20 cellular contexts compared by ENCODE assay signal in genomic region chr5:160957312-160957711, GRCh38.
DNase-seq lines count a peak whose midpoint lies in the region; ATAC-seq, FAIRE-seq and TF ChIP-seq lines count a peak whose summit lies in the region.
"Had no signal": no experiment of that assay in that cellular context is flagged by ENCODE, and none has a peak within 500 bp of the region (broad histone marks: within the 10 kb centered on the region; RNA-seq: fewer than 3 reads in every experiment).

No MANE protein-coding gene starts in this region.

- H3K9me3 Mint-ChIP-seq in progenitor cell of endocrine pancreas (ENCODE audit: low read depth): no peaks in the 10 kb centered on the region
- H3K9me3 Mint-ChIP-seq: naive B cell had no signal

- no peaks in the 10 kb centered on the region for H3K36me3 Mint-ChIP-seq in progenitor cell of endocrine pancreas (ENCODE audit: insufficient read depth)
- H3K36me3 Mint-ChIP-seq: naive B cell had no signal

- no peaks in the 10 kb centered on the region for H3K27me3 Mint-ChIP-seq in progenitor cell of endocrine pancreas

- H3K4me3 ChIP-seq in GM12878: no peak overlapping the region
- H3K4me3 ChIP-seq in adrenal gland: no peak overlapping the region
- H3K4me3 ChIP-seq: cardiac muscle cell, esophagus muscularis mucosa, lower lobe of right lung, skin epidermis, tibial artery had no signal

- H3K79me2 ChIP-seq in GM12878 (ENCODE audit: control insufficient read depth, insufficient read depth, low read length): no peaks in the 10 kb centered on the region

- no peak overlapping the region for H3K27ac Mint-ChIP-seq in progenitor cell of endocrine pancreas
- H3K27ac Mint-ChIP-seq: HFFc6, naive B cell had no signal

- H3K27me3 ChIP-seq in GM12878 (replicated peaks in 1 of 2; ENCODE audit: control insufficient read depth in 2 of 2, insufficient read depth in 2 of 2, low read length in 1 of 2) (no peaks in the 10 kb centered on the region), adrenal gland (no peaks in the 10 kb centered on the region)
- H3K27me3 ChIP-seq: cardiac muscle cell, esophagus muscularis mucosa, tibial artery had no signal

- no peak overlapping the region for H3K4me2 ChIP-seq in GM12878 (ENCODE audit: control insufficient read depth, insufficient read depth)

- 0% methylated on average over 1 of the region's 1 CpG for WGBS in GM12878 (ENCODE audit: insufficient coverage, insufficient replicate concordance, low lambda C conversion rate, missing lambda C conversion rate)
- 37 to 67% (median 38%) methylated on average over 1 of the region's 1 CpG for WGBS in adrenal gland, 4 donors

- BruUV-seq in GM12878 (replicated peaks; lab: Mats Ljungman, UMichigan): no TSS peak

- SMC1A ChIA-PET in GM12878 (lab: Charles Lee; ENCODE audit: uncharacterized antibody, unreplicated experiment): interaction anchor here (1.1 to 1.3 kb wide), 2 partner anchors 114 to 154 kb away, joined by 3 to 4 read pairs; no protein-coding TSS in a partner anchor

- POLR2A ChIA-PET in GM12878 (lab: Charles Lee): no interaction called here

- CTCF ChIA-PET in GM12878 (lab: Yijun Ruan, JAX): no interaction called here

- TF ChIP-seq CTCF in GM12878 (IDR thresholded peaks at IDR 0.05 in 2 of 3, conservative IDR thresholded peaks at IDR 0.05 in 1 of 3; ENCODE audit: control insufficient read depth in 2 of 3, extremely low read depth in 1 of 3, insufficient read depth in 1 of 3, low read depth in 3 of 3, low read length in 3 of 3): no peak
- no peak for TF ChIP-seq CTCF in progenitor cell of endocrine pancreas (IDR thresholded peaks at IDR 0.05; ENCODE audit: unreplicated experiment)
- TF ChIP-seq CTCF in adrenal gland (IDR thresholded peaks at IDR 0.05): no peak

- peak; percentile 33 for ATAC-seq in GM19025 (IDR thresholded peaks at IDR 0.05; ENCODE audit: low read depth, unreplicated experiment)
- ATAC-seq in GM21723 (IDR thresholded peaks at IDR 0.05; ENCODE audit: unreplicated experiment): peak; percentile 42
- ATAC-seq in HG03135 (IDR thresholded peaks at IDR 0.05; ENCODE audit: unreplicated experiment): peak; percentile 68
- peak; percentile 60 for ATAC-seq in GM12878
- ATAC-seq: lower lobe of right lung had no signal

- H3K27ac ChIP-seq in GM12878 (ENCODE audit: control insufficient read depth, insufficient read depth): no peak overlapping the region
- no peak overlapping the region for H3K27ac ChIP-seq in adrenal gland
- H3K27ac ChIP-seq: cardiac muscle cell, esophagus muscularis mucosa, lower lobe of right lung, skin epidermis, tibial artery had no signal

- no peaks in the 10 kb centered on the region for H4K20me1 ChIP-seq in GM12878 (ENCODE audit: control insufficient read depth, insufficient read depth)

- DNase-seq in GM12878 (ENCODE audit: low read depth, low spot score) (no peak), progenitor cell of endocrine pancreas (ENCODE audit: low spot score, unreplicated experiment) (no peak), adrenal gland (no peak), NCI-H128 (lab: John Stamatoyannopoulos, UW; ENCODE audit: unreplicated experiment) (no peak)
- DNase-seq: activated CD4-positive, alpha-beta T cell treated with anti-CD3 and anti-CD28 coated beads, Interleukin-2, amount 50 U/mL, for 48 hours; activated T-cell treated with anti-CD3 and anti-CD28 coated beads, Interleukin-2, amount 50 U/mL, for 48 hours; DMS 273 treated with DMSO at 0.1 percent for 48 hours; head of caudate nucleus; HFFc6; lower lobe of right lung; naive B cell; NCI-H1105; NK-92 treated with Interleukin-12 subunit alpha and Interleukin-12 subunit beta, amount 100 ng/mL, for 24 hours; tibial artery had no signal

- in situ Hi-C loops in GM12878 (cut with MboI): no loop called here

- H3K36me3 ChIP-seq in GM12878 (ENCODE audit: control insufficient read depth in 2 of 2, insufficient read depth in 2 of 2, low read length in 1 of 2): no peaks in the 10 kb centered on the region
- H3K36me3 ChIP-seq in adrenal gland (replicated peaks in 1 of 2): no peaks in the 10 kb centered on the region
- H3K36me3 ChIP-seq: cardiac muscle cell, esophagus muscularis mucosa, lower lobe of right lung, tibial artery had no signal

- no peak overlapping the region for H3K9ac ChIP-seq in GM12878 (ENCODE audit: control insufficient read depth, insufficient read depth, low read length)

- H3K9me3 ChIP-seq in GM12878 (replicated peaks; ENCODE audit: control insufficient read depth, insufficient read depth, low read length) (no peaks in the 10 kb centered on the region), adrenal gland (replicated peaks in 1 of 3) (no peaks in the 10 kb centered on the region)
- H3K9me3 ChIP-seq: esophagus muscularis mucosa, lower lobe of right lung, tibial artery had no signal

- no peak overlapping the region for H2AFZ ChIP-seq in GM12878 (ENCODE audit: control insufficient read depth, low read depth, low read length)

- RAD21 ChIA-PET in GM12878 (lab: Charles Lee; ENCODE audit: unreplicated experiment): no interaction called here

- no peak for TF ChIP-seq RAD21 in GM12878 (IDR thresholded peaks at IDR 0.05; ENCODE audit: insufficient read depth, low read depth, low read length)

- peaks cover 12% of the 10 kb centered on the region for H3K4me1 Mint-ChIP-seq in progenitor cell of endocrine pancreas (ENCODE audit: low read depth)
- H3K4me1 Mint-ChIP-seq: naive B cell had no signal

- H3K4me1 ChIP-seq in GM12878 (ENCODE audit: control insufficient read depth, insufficient read depth, low read length) (no peaks in the 10 kb centered on the region; the same call in 1 of the 2 replicates), adrenal gland (replicated peaks in 1 of 2) (no peaks in the 10 kb centered on the region)
- H3K4me1 ChIP-seq: esophagus muscularis mucosa, lower lobe of right lung, tibial artery had no signal

- no peak overlapping the region for H3K4me3 Mint-ChIP-seq in progenitor cell of endocrine pancreas (ENCODE audit: low read depth)
- H3K4me3 Mint-ChIP-seq: HFFc6, naive B cell had no signal

- intact Hi-C loops in GM12878 (cut with micrococcal nuclease; ENCODE audit: unreplicated experiment) (loop anchor here (10.0 kb wide), 1 partner anchor 453 kb away; no protein-coding TSS in a partner anchor), adrenal gland (cut with DNase I) (no loop called here)

- no peak for TF ChIP-seq EP300 in GM12878 (IDR thresholded peaks at IDR 0.05; ENCODE audit: borderline replicate concordance in 1 of 2, control insufficient read depth in 1 of 2, low read depth in 2 of 2, low read length in 2 of 2)

- no peak for FAIRE-seq in GM12878 (lab: Jason Lieb, UNC)

- TF ChIP-seq POLR2A in GM12878 (IDR thresholded peaks at IDR 0.05; ENCODE audit: low read depth, low read length) (no peak), adrenal gland (IDR thresholded peaks at IDR 0.05) (no peak)

TF ChIP-seq in GM12878, 131 proteins besides CTCF, POLR2A, EP300 and RAD21 (continues in another document):
- no peak for TF ChIP-seq YY1 (IDR thresholded peaks at IDR 0.05; ENCODE audit: low read depth, low read length)
- TF ChIP-seq ZSCAN29 (IDR thresholded peaks at IDR 0.05): no peak
- no peak for TF ChIP-seq MEF2A (IDR thresholded peaks at IDR 0.05; ENCODE audit: insufficient read depth, low read depth, low read length)
- TF ChIP-seq DPF2 (IDR thresholded peaks at IDR 0.05): 0 out of 2 replicates have a peak, but pooled peaks have one; percentile 35
- TF ChIP-seq, protein P1, sequence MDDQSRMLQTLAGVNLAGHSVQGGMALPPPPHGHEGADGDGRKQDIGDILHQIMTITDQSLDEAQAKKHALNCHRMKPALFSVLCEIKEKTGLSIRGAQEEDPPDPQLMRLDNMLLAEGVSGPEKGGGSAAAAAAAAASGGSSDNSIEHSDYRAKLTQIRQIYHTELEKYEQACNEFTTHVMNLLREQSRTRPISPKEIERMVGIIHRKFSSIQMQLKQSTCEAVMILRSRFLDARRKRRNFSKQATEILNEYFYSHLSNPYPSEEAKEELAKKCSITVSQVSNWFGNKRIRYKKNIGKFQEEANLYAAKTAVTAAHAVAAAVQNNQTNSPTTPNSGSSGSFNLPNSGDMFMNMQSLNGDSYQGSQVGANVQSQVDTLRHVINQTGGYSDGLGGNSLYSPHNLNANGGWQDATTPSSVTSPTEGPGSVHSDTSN (IDR thresholded peaks at IDR 0.05; ENCODE audit: insufficient replicate concordance, low read depth, low read length): no peak
- TF ChIP-seq MTA2 (IDR thresholded peaks at IDR 0.05; ENCODE audit: low read depth): peak; percentile 34; the same call in 1 of the 2 replicates
- TF ChIP-seq RFX5 (IDR thresholded peaks at IDR 0.05; ENCODE audit: low read depth, low read length): no peak
- peak; percentile 23 to 49; a peak in 1 of 4 replicates for TF ChIP-seq IKZF2 (IDR thresholded peaks at IDR 0.05)
- TF ChIP-seq HDGF (IDR thresholded peaks at IDR 0.05): no peak
- TF ChIP-seq BCL11A (IDR thresholded peaks at IDR 0.05; ENCODE audit: low read depth, low read length): 0 out of 2 replicates have a peak, but pooled peaks have one; percentile 40
- no peak for TF ChIP-seq SREBF2 (IDR thresholded peaks at IDR 0.05; ENCODE audit: low read length)
- TF ChIP-seq CHD1 (IDR thresholded peaks at IDR 0.05; ENCODE audit: low read depth, low read length): no peak
- no peak for TF ChIP-seq BHLHE40 (IDR thresholded peaks at IDR 0.05; ENCODE audit: borderline replicate concordance in 1 of 2, low read depth in 2 of 2, low read length in 1 of 2)
- TF ChIP-seq IKZF1 (conservative IDR thresholded peaks at IDR 0.05): no peak
- TF ChIP-seq HCFC1 (IDR thresholded peaks at IDR 0.05; ENCODE audit: low read length): no peak
- TF ChIP-seq ZBTB33 (IDR thresholded peaks at IDR 0.05): no peak
- TF ChIP-seq NBN (IDR thresholded peaks at IDR 0.05): no peak
- TF ChIP-seq POLR2AphosphoS2 (IDR thresholded peaks at IDR 0.05; ENCODE audit: low read depth, low read length): no peak
